Comparison of ENCODE assay signal across 1 cellular context in genomic region chr5:116522737-116523136, GRCh38.
TF ChIP-seq lines count a peak whose summit lies in the region.

No MANE protein-coding gene starts in this region.

TF ChIP-seq in WTC11, 78 proteins besides CTCF, POLR2A, EP300 and RAD21 (continued from another document):
- TF ChIP-seq ARID4B (CRISPR knock-in tag; IDR thresholded peaks at IDR 0.05; ENCODE audit: borderline replicate concordance): no peak
- no peak for TF ChIP-seq ATF1 (CRISPR knock-in tag; IDR thresholded peaks at IDR 0.05)
- no peak for TF ChIP-seq ZNF263 (CRISPR knock-in tag; IDR thresholded peaks at IDR 0.05; ENCODE audit: low read depth)
- TF ChIP-seq TEAD4 (CRISPR knock-in tag; IDR thresholded peaks at IDR 0.05): no peak
- TF ChIP-seq ZBTB21 (CRISPR knock-in tag; IDR thresholded peaks at IDR 0.05; ENCODE audit: borderline replicate concordance): no peak
- TF ChIP-seq ZMAT4 (CRISPR knock-in tag; IDR thresholded peaks at IDR 0.05): no peak
- no peak for TF ChIP-seq NR2C2 (CRISPR knock-in tag; IDR thresholded peaks at IDR 0.05)
- no peak for TF ChIP-seq USF2 (CRISPR knock-in tag; IDR thresholded peaks at IDR 0.05)
- no peak for TF ChIP-seq MAX (CRISPR knock-in tag; IDR thresholded peaks at IDR 0.05)
- TF ChIP-seq ZBTB43 (CRISPR knock-in tag; IDR thresholded peaks at IDR 0.05): no peak
- no peak for TF ChIP-seq ATF6 (CRISPR knock-in tag; IDR thresholded peaks at IDR 0.05)
- no peak for TF ChIP-seq JUN (CRISPR knock-in tag; IDR thresholded peaks at IDR 0.05)
TF ChIP-seq in WTC11: peak in this region for 0.
